ENCODE assay signal across 19 cellular contexts in genomic region chr6:166877906-166878305, GRCh38.
"Had no signal": no experiment of that assay in that cellular context is flagged by ENCODE, and none has a peak within 500 bp of the region (broad histone marks: within the 10 kb centered on the region; RNA-seq: fewer than 3 reads in every experiment).

No MANE protein-coding gene starts in this region.

- H3K27ac Mint-ChIP-seq: activated CD4-positive, alpha-beta memory T cell treated with anti-CD3 and anti-CD28 coated beads, Interleukin-2, amount 10 ng/mL, durations not matched to agents 7 days and 5 days; activated naive CD8-positive, alpha-beta T cell treated with anti-CD3 and anti-CD28 coated beads, Interleukin-2, amount 50 U/mL, for 24 hours; natural killer cell; progenitor cell of endocrine pancreas; type B pancreatic cell had no signal

- H3K4me1 ChIP-seq: ascending aorta, gastroesophageal sphincter, right lobe of liver had no signal

- H3K4me3 ChIP-seq: ascending aorta, gastroesophageal sphincter, hepatocyte, mucosa of descending colon, right lobe of liver had no signal

- DNase-seq: activated CD4-positive, alpha-beta memory T cell treated with anti-CD3 and anti-CD28 coated beads, Interleukin-2, amount 10 ng/mL, durations not matched to agents 7 days and 5 days; activated CD4-positive, alpha-beta T cell treated with anti-CD3 and anti-CD28 coated beads for 1 hour; activated naive CD4-positive, alpha-beta T cell; activated naive CD8-positive, alpha-beta T cell treated with anti-CD3 and anti-CD28 coated beads, Interleukin-2, amount 50 U/mL, for 24 hours; cortex of kidney; effector memory CD4-positive, alpha-beta T cell; left colon; mucosa of descending colon; natural killer cell; right lobe of liver; stimulated activated CD4-positive, alpha-beta T cell treated with anti-CD3 and anti-CD28 coated beads, Interleukin-12 subunit alpha, Interleukin-12 subunit beta, amount 100 ng/mL, for 4 hours; stimulated activated naive CD4-positive, alpha-beta T cell; substantia nigra had no signal

- H3K4me2 ChIP-seq: hepatocyte had no signal

- H3K27ac ChIP-seq: ascending aorta, gastroesophageal sphincter, hepatocyte, right lobe of liver had no signal

- H3K4me3 Mint-ChIP-seq: activated CD4-positive, alpha-beta memory T cell treated with anti-CD3 and anti-CD28 coated beads, Interleukin-2, amount 10 ng/mL, durations not matched to agents 7 days and 5 days; activated naive CD8-positive, alpha-beta T cell treated with anti-CD3 and anti-CD28 coated beads, Interleukin-2, amount 50 U/mL, for 24 hours; central memory CD8-positive, alpha-beta T cell; natural killer cell; type B pancreatic cell had no signal

- H3K79me2 ChIP-seq: hepatocyte had no signal

- H3K27me3 ChIP-seq: ascending aorta, hepatocyte, right lobe of liver had no signal

- H3K9me3 Mint-ChIP-seq: activated CD4-positive, alpha-beta memory T cell treated with anti-CD3 and anti-CD28 coated beads, Interleukin-2, amount 10 ng/mL, durations not matched to agents 7 days and 5 days; central memory CD8-positive, alpha-beta T cell; natural killer cell; type B pancreatic cell had no signal

- H3K27me3 Mint-ChIP-seq: activated CD4-positive, alpha-beta memory T cell treated with anti-CD3 and anti-CD28 coated beads, Interleukin-2, amount 10 ng/mL, durations not matched to agents 7 days and 5 days; activated naive CD8-positive, alpha-beta T cell treated with anti-CD3 and anti-CD28 coated beads, Interleukin-2, amount 50 U/mL, for 24 hours; central memory CD8-positive, alpha-beta T cell had no signal

- H2AFZ ChIP-seq: hepatocyte had no signal

- H3K36me3 ChIP-seq: ascending aorta, gastroesophageal sphincter, right lobe of liver had no signal

- ATAC-seq: activated naive CD8-positive, alpha-beta T cell treated with anti-CD3 and anti-CD28 coated beads, Interleukin-2, amount 50 U/mL, for 24 hours; gastroesophageal sphincter; left colon; mucosa of descending colon; natural killer cell; right lobe of liver had no signal

- H3K36me3 Mint-ChIP-seq: natural killer cell, type B pancreatic cell had no signal

- H3K4me1 Mint-ChIP-seq: activated CD4-positive, alpha-beta memory T cell treated with anti-CD3 and anti-CD28 coated beads, Interleukin-2, amount 10 ng/mL, durations not matched to agents 7 days and 5 days; activated naive CD8-positive, alpha-beta T cell treated with anti-CD3 and anti-CD28 coated beads, Interleukin-2, amount 50 U/mL, for 24 hours; central memory CD8-positive, alpha-beta T cell; natural killer cell had no signal

- H3K9me3 ChIP-seq: ascending aorta, gastroesophageal sphincter, mucosa of descending colon had no signal
